In the genomic region with DNA sequence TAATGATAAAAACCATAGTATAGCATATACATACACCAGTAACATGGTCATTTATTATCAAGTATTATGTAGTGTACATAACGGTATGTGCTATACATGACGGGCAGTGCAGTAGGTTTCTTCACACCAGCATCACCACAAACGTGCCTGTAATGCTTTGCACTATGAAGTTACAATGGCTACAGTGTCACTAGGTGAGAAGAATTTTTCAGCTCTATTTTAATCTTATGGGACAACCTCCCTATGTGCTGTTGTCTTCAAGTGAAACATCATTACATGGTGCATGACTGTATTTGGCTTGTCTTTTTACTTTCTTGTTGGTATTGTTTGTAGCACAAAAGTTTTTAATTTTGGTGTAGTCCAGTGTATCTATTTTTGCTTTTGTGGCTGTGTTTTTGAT, we compare ENCODE assay signal across 29 cellular contexts.
"Had no signal": no experiment of that assay in that cellular context is flagged by ENCODE, and none has a peak within 500 bp of the region (broad histone marks: within the 10 kb centered on the region; RNA-seq: fewer than 3 reads in every experiment).

No MANE protein-coding gene starts in this region.

- ATAC-seq: effector memory CD8-positive, alpha-beta T cell; esophagus mucosa; foreskin keratinocyte; gastroesophageal sphincter; heart right ventricle had no signal

- H3K27me3 ChIP-seq: colonic mucosa, dorsolateral prefrontal cortex, esophagus muscularis mucosa, esophagus squamous epithelium, foreskin keratinocyte, gastrocnemius medialis, gastroesophageal sphincter, heart left ventricle, heart right ventricle, hepatocyte had no signal

- H3K27me3 Mint-ChIP-seq: dendritic cell treated with granulocyte-macrophage colony-stimulating factor and Interleukin-4, amounts not matched to agents 40 ng/mL and 50 ng/mL, for 4 days; effector memory CD8-positive, alpha-beta T cell had no signal

- H3K36me3 ChIP-seq: colonic mucosa, esophagus muscularis mucosa, esophagus squamous epithelium, gastrocnemius medialis, gastroesophageal sphincter, heart left ventricle, heart right ventricle had no signal

- DNase-seq: colonic mucosa; cortex of kidney; dermis blood vessel endothelial cell; dorsolateral prefrontal cortex; effector CD4-positive, alpha-beta T cell; effector CD8-positive, alpha-beta T cell; effector memory CD4-positive, alpha-beta T cell; effector memory CD8-positive, alpha-beta T cell; endodermal cell; erythroblast; esophagus squamous epithelium; foreskin fibroblast; foreskin keratinocyte; foreskin melanocyte; gastrocnemius medialis; glutamatergic neuron; head of caudate nucleus; heart left ventricle; heart right ventricle had no signal

- H3K4me1 ChIP-seq: colonic mucosa, esophagus squamous epithelium had no signal

- H3K27ac Mint-ChIP-seq: dendritic cell treated with granulocyte-macrophage colony-stimulating factor and Interleukin-4, amounts not matched to agents 40 ng/mL and 50 ng/mL, for 4 days; effector memory CD8-positive, alpha-beta T cell; endodermal cell had no signal

- H3K9me3 ChIP-seq: colonic mucosa, esophagus muscularis mucosa, esophagus squamous epithelium, gastrocnemius medialis, gastroesophageal sphincter, heart left ventricle, heart right ventricle had no signal

- H3K4me3 Mint-ChIP-seq: dendritic cell treated with granulocyte-macrophage colony-stimulating factor and Interleukin-4, amounts not matched to agents 40 ng/mL and 50 ng/mL, for 4 days; effector memory CD8-positive, alpha-beta T cell; endodermal cell had no signal

- FAIRE-seq: colon, endometrium, endothelial cell of umbilical vein had no signal

- H2AFZ ChIP-seq: hepatocyte had no signal

- H3K27ac ChIP-seq: colonic mucosa, coronary artery, dorsolateral prefrontal cortex, epithelial cell of prostate, esophagus muscularis mucosa, esophagus squamous epithelium, foreskin keratinocyte, gastrocnemius medialis, gastroesophageal sphincter, heart left ventricle, heart right ventricle, hepatocyte had no signal

- H3K4me3 ChIP-seq: colonic mucosa, coronary artery, dorsolateral prefrontal cortex, esophagus muscularis mucosa, esophagus squamous epithelium, gastrocnemius medialis, gastroesophageal sphincter, heart left ventricle, heart right ventricle, hepatocyte had no signal

- H3K9me3 Mint-ChIP-seq: dendritic cell treated with granulocyte-macrophage colony-stimulating factor and Interleukin-4, amounts not matched to agents 40 ng/mL and 50 ng/mL, for 4 days; effector memory CD8-positive, alpha-beta T cell; endodermal cell had no signal

- H3K4me2 ChIP-seq: hepatocyte had no signal
